Comparison of ENCODE assay signal across 16 cellular contexts in genomic region chr5:117235814-117236213, GRCh38.
DNase-seq lines count a peak whose midpoint lies in the region; TF ChIP-seq lines count a peak whose summit lies in the region.
"Had no signal": no experiment of that assay in that cellular context is flagged by ENCODE, and none has a peak within 500 bp of the region (broad histone marks: within the 10 kb centered on the region; RNA-seq: fewer than 3 reads in every experiment).

No MANE protein-coding gene starts in this region.

- no peaks in the 10 kb centered on the region for H3K4me1 Mint-ChIP-seq in activated naive CD8-positive, alpha-beta T cell treated with anti-CD3 and anti-CD28 coated beads for 36 hours
- H3K4me1 Mint-ChIP-seq: CD4-positive, alpha-beta memory T cell had no signal

- H3K4me1 ChIP-seq in osteoblast (ENCODE audit: insufficient read depth, low read length) (no peaks in the 10 kb centered on the region), uterus (no peaks in the 10 kb centered on the region)
- H3K4me1 ChIP-seq: HAP-1 had no signal

- no peaks in the 10 kb centered on the region for H3K9me3 ChIP-seq in WERI-Rb-1 (ENCODE audit: severe bottlenecking)
- no peaks in the 10 kb centered on the region for H3K9me3 ChIP-seq in osteoblast (ENCODE audit: low read depth, low read length)
- H3K9me3 ChIP-seq in uterus = no peaks in the 10 kb centered on the region
- H3K9me3 ChIP-seq: HAP-1 had no signal

- no peak overlapping the region for H3K27ac Mint-ChIP-seq in activated naive CD8-positive, alpha-beta T cell treated with anti-CD3 and anti-CD28 coated beads for 36 hours
- H3K27ac Mint-ChIP-seq: CD4-positive, alpha-beta memory T cell; HFFc6 had no signal

- H3K4me2 ChIP-seq in osteoblast (ENCODE audit: insufficient read depth, low read length) = no peak overlapping the region

- DNase-seq in NCI-H82 (lab: John Stamatoyannopoulos, UW) (peak; percentile 75), WERI-Rb-1 (peak; percentile 50), osteoblast (ENCODE audit: insufficient read length, low spot score, missing footprints) (peak; percentile 4), uterus (no peak)
- no peak for DNase-seq in activated effector memory CD4-positive, alpha-beta T cell treated with anti-CD3 and anti-CD28 coated beads, Interleukin-2, amount 50 U/mL, for 16 hours
- DNase-seq in activated naive CD8-positive, alpha-beta T cell treated with anti-CD3 and anti-CD28 coated beads for 36 hours = no peak
- DNase-seq: C1 segment of cervical spinal cord; Calu3; CD4-positive, alpha-beta memory T cell; COR-L47; DMS53; DMS79 treated with DMSO at 0.1 percent for 48 hours; GF-D8; GOT3; HFFc6 had no signal

- no peaks in the 10 kb centered on the region for H4K20me1 ChIP-seq in osteoblast (ENCODE audit: insufficient read depth, low read length)

- H2AFZ ChIP-seq in osteoblast (ENCODE audit: low read length) = no peak overlapping the region

- H3K27me3 ChIP-seq in WERI-Rb-1 (ENCODE audit: insufficient read depth, low read depth, severe bottlenecking) (no peaks in the 10 kb centered on the region), osteoblast (ENCODE audit: insufficient read depth, low read length) (no peaks in the 10 kb centered on the region), uterus (no peaks in the 10 kb centered on the region)

- H3K4me3 ChIP-seq in WERI-Rb-1 (ENCODE audit: low read depth, low read length) = no peak overlapping the region
- no peak overlapping the region for H3K4me3 ChIP-seq in osteoblast (ENCODE audit: insufficient read depth, low read length)
- no peak overlapping the region for H3K4me3 ChIP-seq in uterus
- H3K4me3 ChIP-seq: HAP-1 had no signal

- no peak for TF ChIP-seq POLR2A in uterus (IDR thresholded peaks at IDR 0.05)

- no peaks in the 10 kb centered on the region for H3K36me3 Mint-ChIP-seq in activated naive CD8-positive, alpha-beta T cell treated with anti-CD3 and anti-CD28 coated beads for 36 hours
- H3K36me3 Mint-ChIP-seq: CD4-positive, alpha-beta memory T cell had no signal

- H3K27me3 Mint-ChIP-seq in activated naive CD8-positive, alpha-beta T cell treated with anti-CD3 and anti-CD28 coated beads for 36 hours = no peaks in the 10 kb centered on the region
- H3K27me3 Mint-ChIP-seq: CD4-positive, alpha-beta memory T cell had no signal

- H3K9me3 Mint-ChIP-seq in activated naive CD8-positive, alpha-beta T cell treated with anti-CD3 and anti-CD28 coated beads for 36 hours = no peaks in the 10 kb centered on the region

- intact Hi-C loops in uterus (cut with DNase I; ENCODE audit: low total_unique reads) = no loop called here

- H3K36me3 ChIP-seq in WERI-Rb-1 = no peaks in the 10 kb centered on the region
- H3K36me3 ChIP-seq in osteoblast (ENCODE audit: insufficient read depth, low read length) = no peaks in the 10 kb centered on the region
- no peaks in the 10 kb centered on the region for H3K36me3 ChIP-seq in uterus
- H3K36me3 ChIP-seq: HAP-1 had no signal

- H3K79me2 ChIP-seq in osteoblast (ENCODE audit: insufficient read depth, low read length) = no peaks in the 10 kb centered on the region

- H3K4me3 Mint-ChIP-seq in activated naive CD8-positive, alpha-beta T cell treated with anti-CD3 and anti-CD28 coated beads for 36 hours = no peak overlapping the region
- H3K4me3 Mint-ChIP-seq: CD4-positive, alpha-beta memory T cell; HFFc6 had no signal

- peak overlapping the region; percentile 62 for H3K27ac ChIP-seq in WERI-Rb-1
- H3K27ac ChIP-seq in osteoblast (ENCODE audit: low read depth, low read length) = no peak overlapping the region
- no peak overlapping the region for H3K27ac ChIP-seq in uterus

- TF ChIP-seq CTCF in WERI-Rb-1 (IDR thresholded peaks at IDR 0.05; ENCODE audit: low read depth, low read length) (no peak), osteoblast (IDR thresholded peaks at IDR 0.05; ENCODE audit: extremely low read depth, low read depth, low read length) (no peak), uterus (IDR thresholded peaks at IDR 0.05) (no peak)

Comparison
In these comparisons a context has a peak if more than half of its experiments do, and no peak if none do; other contexts are left out.
1. DNase-seq: peak in NCI-H82 (single experiment), WERI-Rb-1 (single experiment) and osteoblast (single experiment); none in activated effector memory CD4-positive, alpha-beta T cell treated with anti-CD3 and anti-CD28 coated beads, Interleukin-2, amount 50 U/mL, for 16 hours (single experiment), uterus (0 of 2) and activated naive CD8-positive, alpha-beta T cell treated with anti-CD3 and anti-CD28 coated beads for 36 hours (single experiment).